8 cellular contexts compared by ENCODE assay signal in the genomic region with DNA sequence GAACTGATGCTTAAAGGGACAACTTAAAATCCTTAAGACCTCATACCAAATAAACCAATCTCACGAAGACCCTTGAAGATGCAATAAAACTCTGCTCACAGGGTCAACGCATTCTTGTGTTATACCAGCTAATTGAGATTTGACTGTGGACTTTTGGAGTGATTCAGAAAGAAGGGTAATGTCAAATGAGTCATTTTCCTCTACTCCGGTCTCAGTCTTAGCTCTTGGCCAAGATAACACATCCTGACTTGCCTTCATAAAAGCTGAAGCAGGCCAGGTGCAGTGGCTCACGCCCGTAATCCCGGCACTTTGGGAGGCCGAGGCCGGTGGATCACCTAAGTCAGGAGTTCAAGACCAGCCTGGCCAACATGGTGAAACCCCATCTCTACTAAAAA. TPM values are rescaled to one million over a fixed set of nuclear protein-coding genes. Genes with fewer than 3 reads are reported as not detected.
DNase-seq lines count a peak whose midpoint lies in the region; ATAC-seq, FAIRE-seq and TF ChIP-seq lines count a peak whose summit lies in the region.

No MANE protein-coding gene starts in this region.

- ATAC-seq in T-cell (replicated peaks in 1 of 4) (peak in 1 of 4 experiments; percentile 15), pancreas (no peak), GM21447 (IDR thresholded peaks at IDR 0.05; ENCODE audit: unreplicated experiment) (no peak), HG03565 (IDR thresholded peaks at IDR 0.05; ENCODE audit: unreplicated experiment) (no peak)
- ATAC-seq in naive thymus-derived CD8-positive, alpha-beta T cell, result no peak

- H3K27ac ChIP-seq in mammary epithelial cell (ENCODE audit: insufficient read depth, low read depth, low read length) (peak overlapping the region; percentile 92), pancreas (peak overlapping the region in 2 of 4 donors; percentile 37 to 95)

- peak; percentile 86 for DNase-seq in HFFc6
- peak in 3 of 34 experiments; percentile 5 to 30 (median 26) for DNase-seq in T-cell
- peak; percentile 95 for DNase-seq in mammary epithelial cell
- no peak for DNase-seq in naive thymus-derived CD8-positive, alpha-beta T cell
- no peak for DNase-seq in pancreas
- DNase-seq in amygdala (lab: John Stamatoyannopoulos, UW), result no peak

- H3K36me3 ChIP-seq in mammary epithelial cell (ENCODE audit: insufficient read depth, low read length), result peaks cover 19% of the 10 kb centered on the region
- no peaks in the 10 kb centered on the region for H3K36me3 ChIP-seq in pancreas

- peak overlapping the region; percentile 84 for H3K4me2 ChIP-seq in mammary epithelial cell (ENCODE audit: insufficient read depth, low read depth, low read length)

- POLR2A ChIA-PET in T-cell (lab: Charles Lee), result interaction anchor here (0.7 to 1.4 kb wide), 7 partner anchors 11 to 247 kb away, joined by 3 to 7 read pairs (median 3); partner anchors contain the start of gene ARIH1 (in 1 of the 2)
- POLR2A ChIA-PET in naive thymus-derived CD8-positive, alpha-beta T cell (lab: Charles Lee), result interaction anchor here (0.6 to 2.1 kb wide), 8 partner anchors 17 to 556 kb away, joined by 3 to 11 read pairs (median 5); partner anchors contain the start of genes ADPGK, CELF6, HEXA and PARP6

- dilution Hi-C loops in mammary epithelial cell (cut with HindIII; ENCODE audit: low sequenced_read_pairs), result no loop called here

- in situ Hi-C loops in mammary epithelial cell (cut with MboI; ENCODE audit: low sequenced_read_pairs in 2 of 2), result no loop called here

- H3K27ac Mint-ChIP-seq in HFFc6, result peak overlapping the region; percentile 98
- peak overlapping the region; percentile 83 to 95 for H3K27ac Mint-ChIP-seq in T-cell
- H3K27ac Mint-ChIP-seq in naive thymus-derived CD8-positive, alpha-beta T cell, result peak overlapping the region; percentile 84 to 99 (median 90)

- H3K27me3 ChIP-seq in mammary epithelial cell (ENCODE audit: insufficient read depth, low read length), result no peaks in the 10 kb centered on the region
- no peaks in the 10 kb centered on the region for H3K27me3 ChIP-seq in pancreas

- H3K79me2 ChIP-seq in mammary epithelial cell (ENCODE audit: insufficient read depth, low read length), result peaks cover 88% of the 10 kb centered on the region

- H2AFZ ChIP-seq in mammary epithelial cell (ENCODE audit: low read depth, low read length), result no peak overlapping the region

- H3K4me3 ChIP-seq in mammary epithelial cell (replicated peaks in 1 of 3; ENCODE audit: insufficient read depth in 1 of 3, low read depth in 2 of 3, low read length in 3 of 3) (peak overlapping the region in 2 of 3 experiments; percentile 28 to 89), pancreas (no peak overlapping the region)

- TF ChIP-seq CTCF in HFFc6 (IDR thresholded peaks at IDR 0.05) (no peak), mammary epithelial cell (conservative IDR thresholded peaks at IDR 0.05 in 1 of 2, IDR thresholded peaks at IDR 0.05 in 1 of 2; ENCODE audit: extremely low read depth in 1 of 2, insufficient read depth in 1 of 2, low read depth in 1 of 2, low read length in 2 of 2) (no peak), pancreas (IDR thresholded peaks at IDR 0.05) (no peak)

- H3K9ac ChIP-seq in mammary epithelial cell (ENCODE audit: insufficient read depth, low read length), result peak overlapping the region; percentile 64

- no TSS peak for BruUV-seq in mammary epithelial cell (replicated peaks; lab: Mats Ljungman, UMichigan)

- H3K9me3 Mint-ChIP-seq in HFFc6, result no peaks in the 10 kb centered on the region
- no peaks in the 10 kb centered on the region for H3K9me3 Mint-ChIP-seq in T-cell
- no peaks in the 10 kb centered on the region for H3K9me3 Mint-ChIP-seq in naive thymus-derived CD8-positive, alpha-beta T cell

- H3K4me1 Mint-ChIP-seq in HFFc6 (ENCODE audit: low read depth) (peaks cover 67% of the 10 kb centered on the region), T-cell (peaks cover 69 to 73% (median 72%) of the 10 kb centered on the region in 3 donors)
- H3K4me1 Mint-ChIP-seq in naive thymus-derived CD8-positive, alpha-beta T cell, result peaks cover 41 to 75% (median 72%) of the 10 kb centered on the region in 4 donors

- H3K4me1 ChIP-seq in mammary epithelial cell (ENCODE audit: insufficient read depth, low read length) (peaks cover 51% of the 10 kb centered on the region), pancreas (peaks cover 0 to 26% (median 12%) of the 10 kb centered on the region in 3 donors)

- intact Hi-C loops in mammary epithelial cell (cut with micrococcal nuclease), result no loop called here
- intact Hi-C loops in pancreas (cut with DNase I), result no loop called here

- no peaks in the 10 kb centered on the region for H3K9me3 ChIP-seq in mammary epithelial cell (replicated peaks; ENCODE audit: insufficient read depth, low read length)
- H3K9me3 ChIP-seq in pancreas, result no peaks in the 10 kb centered on the region

- CTCF ChIA-PET in T-cell (lab: Charles Lee), result interaction anchor here in 1 of 2 donors (0.5 to 2.6 kb wide), 10 partner anchors 26 to 582 kb away, joined by 3 to 20 read pairs (median 4); partner anchors contain the start of genes BBS4, GRAMD2A and HIGD2B
- CTCF ChIA-PET in mammary epithelial cell (lab: Charles Lee; ENCODE audit: low non-redundant PET), result interaction anchor here (0.6 to 0.8 kb wide), 2 partner anchors 10 to 1700 kb away, joined by 5 read pairs; no protein-coding TSS in a partner anchor

- H4K20me1 ChIP-seq in mammary epithelial cell (ENCODE audit: insufficient read depth, low read length), result peaks cover 2% of the 10 kb centered on the region

- H3K4me3 Mint-ChIP-seq in HFFc6, result peak overlapping the region; percentile 99
- H3K4me3 Mint-ChIP-seq in T-cell, result peak overlapping the region; percentile 70 to 97 (median 71)
- H3K4me3 Mint-ChIP-seq in naive thymus-derived CD8-positive, alpha-beta T cell, result peak overlapping the region; percentile 25 to 95 (median 78)

- 6% methylated on average over 8 of the region's 8 CpGs for WGBS in mammary epithelial cell (ENCODE audit: low coverage, missing lambda C conversion rate)
- 48 to 53% methylated on average over 8 of the region's 8 CpGs for WGBS in pancreas, 2 donors

- H3K27me3 Mint-ChIP-seq in HFFc6 (ENCODE audit: insufficient read depth), result peaks cover 15% of the 10 kb centered on the region
- H3K27me3 Mint-ChIP-seq in T-cell, result no peaks in the 10 kb centered on the region
- no peaks in the 10 kb centered on the region for H3K27me3 Mint-ChIP-seq in naive thymus-derived CD8-positive, alpha-beta T cell

- no peak for FAIRE-seq in pancreas (lab: Jason Lieb, UNC)

- H3K36me3 Mint-ChIP-seq in HFFc6 (ENCODE audit: low read depth), result peaks cover 55% of the 10 kb centered on the region
- H3K36me3 Mint-ChIP-seq in T-cell, result peaks cover 19% of the 10 kb centered on the region
- H3K36me3 Mint-ChIP-seq in naive thymus-derived CD8-positive, alpha-beta T cell, result peaks cover 0 to 26% (median 0%) of the 10 kb centered on the region in 3 donors

RNA-seq across cellular contexts. Expression of gene PKM, which starts 3.8 kb away (rescaled TPM):
- 1,000 to 10,000 TPM; 2,533 to 2,832 (median 2,656) TPM for total RNA-seq in HFFc6 (2021; fragmentation: NEBNext Ultra II Directional; extraction: Animal tissue kit (Norgen Biotek cat#: 25700))
- total RNA-seq in T-cell (100 to 1,000 TPM; 293 to 412 (median 370) TPM), mammary epithelial cell (1,000 to 10,000 TPM; 2,783 to 3,063 TPM), pancreas (100 to 1,000 TPM in 3 of 6 donors, 10 to 100 TPM in 3; 61.8 to 219 (median 110) TPM)
- polyA plus RNA-seq in mammary epithelial cell (3,498 TPM), pancreas (100 to 1,000 TPM in 1 of 2 donors, 10 to 100 TPM in 1; 67.2 to 140 TPM)
- 5,832 TPM for polyA minus RNA-seq in mammary epithelial cell
- total RNA-seq in naive thymus-derived CD8-positive, alpha-beta T cell, result 100 to 1,000 TPM; 277 to 285 TPM
- polyA plus RNA-seq in naive thymus-derived CD8-positive, alpha-beta T cell, result 100 to 1,000 TPM; 305 to 330 (median 318) TPM

RNA-seq across cellular contexts. Expression of gene GRAMD2A, which starts 29.6 kb away (rescaled TPM):
- under 1 TPM in 1 of 6 experiments, not detected in 5; 0.14 TPM for total RNA-seq in HFFc6 (2021; fragmentation: NEBNext Ultra II Directional; extraction: Animal tissue kit (Norgen Biotek cat#: 25700))
- total RNA-seq in T-cell (not detected), mammary epithelial cell (10 to 100 TPM; 16.0 to 45.0 TPM), pancreas (under 1 TPM in 1 of 6 donors, not detected in 5; 0.19 TPM)
- polyA plus RNA-seq in mammary epithelial cell (13.0 TPM), pancreas (under 1 TPM in 1 of 2 donors, not detected in 1; 0.28 TPM)
- polyA minus RNA-seq in mammary epithelial cell, result 14.2 TPM
- total RNA-seq in naive thymus-derived CD8-positive, alpha-beta T cell, result not detected
- not detected for polyA plus RNA-seq in naive thymus-derived CD8-positive, alpha-beta T cell

RNA-seq across cellular contexts. Expression of gene PARP6, which starts 45.2 kb away (rescaled TPM):
- total RNA-seq in HFFc6 (2021; fragmentation: NEBNext Ultra II Directional; extraction: Animal tissue kit (Norgen Biotek cat#: 25700)), result 10 to 100 TPM; 21.6 to 27.8 (median 24.6) TPM
- 100 to 1,000 TPM in 3 of 5 donors, 10 to 100 TPM in 2; 94.4 to 132 (median 101) TPM for total RNA-seq in T-cell
- total RNA-seq in mammary epithelial cell, result 10 to 100 TPM; 28.3 to 58.2 TPM
- 27.3 TPM for polyA plus RNA-seq in mammary epithelial cell
- polyA minus RNA-seq in mammary epithelial cell, result 40.8 TPM
- total RNA-seq in naive thymus-derived CD8-positive, alpha-beta T cell, result 100 to 1,000 TPM; 122 to 133 TPM
- 10 to 100 TPM; 13.1 to 38.2 (median 13.9) TPM for polyA plus RNA-seq in naive thymus-derived CD8-positive, alpha-beta T cell
- total RNA-seq in pancreas, result 10 to 100 TPM; 31.1 to 55.5 (median 39.7) TPM
- polyA plus RNA-seq in pancreas, result 100 to 1,000 TPM; 121 to 178 TPM

Comparison
In these comparisons a context has a peak if more than half of its experiments do, and no peak if none do; other contexts are left out.
1. DNase-seq: peak in HFFc6 (single experiment) and mammary epithelial cell (single experiment); none in naive thymus-derived CD8-positive, alpha-beta T cell (0 of 10), pancreas (0 of 6) and amygdala (0 of 56).
2. H3K4me3 ChIP-seq: peak in mammary epithelial cell (2 of 3); none in pancreas (0 of 4).
3. RNA of gene PKM, which starts 3.8 kb away (total RNA-seq): 2,783 to 3,063 TPM in mammary epithelial cell and 2,533 to 2,832 TPM in HFFc6; 293 to 412 TPM in T-cell, 277 to 285 TPM in naive thymus-derived CD8-positive, alpha-beta T cell and 61.8 to 219 TPM in pancreas; every median in the first group is over 4 times any median in the second.
4. RNA of gene GRAMD2A, which starts 29.6 kb away (total RNA-seq): 16.0 to 45.0 TPM in mammary epithelial cell; not detected in T-cell, 0.14 TPM in HFFc6, 0.19 TPM in pancreas and not detected in naive thymus-derived CD8-positive, alpha-beta T cell; every median in the first group is over 10 times any median in the second.
5. Peak in every context shown above with its lines, with median percentiles within 50 percentile points of each other: H3K27ac Mint-ChIP-seq and H3K4me3 Mint-ChIP-seq.